8 cellular contexts compared by ENCODE assay signal in the genomic region with DNA sequence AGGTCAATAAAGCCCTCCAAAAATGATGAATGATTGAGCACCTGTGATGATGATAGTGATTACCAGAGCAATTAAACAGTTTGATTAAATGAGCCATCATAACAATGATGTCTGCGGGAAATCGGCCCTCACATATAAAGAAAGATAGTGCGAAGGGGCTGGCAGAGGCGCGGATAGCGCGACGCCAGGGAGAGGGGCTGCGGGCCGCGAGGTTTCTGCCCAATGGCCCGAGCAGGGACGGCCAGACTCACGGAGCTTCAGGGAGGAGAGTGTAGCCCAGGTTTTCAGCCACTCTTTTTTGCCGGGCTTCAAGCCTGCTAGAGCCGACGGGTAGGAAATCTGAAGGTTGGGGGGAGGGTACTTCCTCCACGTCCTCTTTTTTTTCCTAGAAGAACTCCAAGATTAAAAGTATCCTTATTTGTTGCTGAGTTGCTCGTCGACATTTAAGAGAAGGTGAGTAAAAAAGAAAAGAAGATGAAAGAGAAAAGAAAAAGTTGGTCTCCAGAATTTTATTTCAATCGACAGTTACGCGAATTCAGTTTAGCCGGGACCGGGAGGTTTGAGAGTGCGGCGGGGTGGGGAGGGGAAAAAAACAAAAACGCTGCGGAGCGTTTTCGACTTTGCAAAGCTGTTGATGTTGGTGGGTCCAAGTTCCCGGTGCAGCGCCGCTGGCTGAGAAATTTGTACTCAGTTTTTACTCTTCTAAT. TPM values are rescaled to one million over a fixed set of nuclear protein-coding genes. Genes with fewer than 3 reads are reported as not detected.
DNase-seq lines count a peak whose midpoint lies in the region; TF ChIP-seq lines count a peak whose summit lies in the region.

No MANE protein-coding gene starts in this region.

- H3K36me3 ChIP-seq in A673 (ENCODE audit: insufficient read depth, low read length, poor library complexity, severe bottlenecking) (no peaks in the 10 kb centered on the region), adipocyte (ENCODE audit: control insufficient read depth, insufficient read depth, low read length, severe bottlenecking) (no peaks in the 10 kb centered on the region), liver (ENCODE audit: control insufficient read depth in 4 of 4, insufficient read depth in 3 of 4, low read depth in 1 of 4, low read length in 3 of 4) (no peaks in the 10 kb centered on the region), urinary bladder (ENCODE audit: insufficient read depth) (no peaks in the 10 kb centered on the region)

- H3K9ac ChIP-seq in adipocyte (ENCODE audit: low read length) (peak overlapping the region; percentile 90), liver (ENCODE audit: low read depth in 1 of 2, low read length in 2 of 2) (no peak overlapping the region)

- no TSS peak for BruUV-seq in A673 (replicated peaks; lab: Mats Ljungman, UMichigan)

- H3K27me3 ChIP-seq in A673 (replicated peaks; ENCODE audit: insufficient read depth, low read depth, low read length, poor library complexity) = peaks cover 46% of the 10 kb centered on the region
- no peaks in the 10 kb centered on the region for H3K27me3 ChIP-seq in adipocyte (replicated peaks; ENCODE audit: control insufficient read depth, insufficient read depth, low read length)
- peaks cover 0 to 8% (median 3%) of the 10 kb centered on the region in 4 donors for H3K27me3 ChIP-seq in liver (ENCODE audit: control insufficient read depth in 4 of 4, insufficient read depth in 4 of 4, low read length in 3 of 4)

- H3K4me1 ChIP-seq in A673 (ENCODE audit: insufficient read depth, low read length, poor library complexity, severe bottlenecking) (peaks cover 8% of the 10 kb centered on the region), adipocyte (ENCODE audit: control insufficient read depth, insufficient read depth, low read length) (peaks cover 7% of the 10 kb centered on the region), liver (ENCODE audit: control insufficient read depth in 4 of 4, insufficient read depth in 4 of 4, low read length in 3 of 4) (peaks cover 0 to 9% (median 6%) of the 10 kb centered on the region in 4 donors), urinary bladder (ENCODE audit: insufficient read depth) (no peaks in the 10 kb centered on the region)

- POLR2A ChIA-PET in A673 (lab: Charles Lee; ENCODE audit: low non-redundant PET) = no interaction called here

- DNase-seq in A673 (ENCODE audit: low spot score) (peak; percentile 30), HCEC 1CT (peak; percentile 46), adipocyte (ENCODE audit: low read depth) (peak; percentile 60), pons (ENCODE audit: low spot score) (no peak), D341Med (ENCODE audit: low spot score) (no peak)
- no peak for DNase-seq in stimulated activated naive CD4-positive, alpha-beta T cell treated with Interleukin-2 at 50 U/mL for 16 hours (lab: John Stamatoyannopoulos, UW)

- CTCF ChIA-PET in A673 (lab: Charles Lee) = no interaction called here

- H3K27ac ChIP-seq in A673 (ENCODE audit: low read depth, low read length, poor library complexity, severe bottlenecking) = no peak overlapping the region
- peak overlapping the region; percentile 40 to 56 for H3K27ac ChIP-seq in liver (ENCODE audit: low read depth in 1 of 2, low read length in 2 of 2)
- no peak overlapping the region for H3K27ac ChIP-seq in urinary bladder (ENCODE audit: low read depth)

- TF ChIP-seq CTCF in A673 (conservative IDR thresholded peaks at IDR 0.05; ENCODE audit: low read depth, low read length) (no peak), liver (IDR thresholded peaks at IDR 0.05; ENCODE audit: low read depth, low read length, missing input control) (no peak)

- intact Hi-C loops in A673 (cut with micrococcal nuclease; ENCODE audit: unreplicated experiment) = loop anchor here (5.0 to 10.0 kb wide), 4 partner anchors 75 to 1348 kb away; partner anchors contain the start of gene CDIN1

- H3K4me3 ChIP-seq in A673 (ENCODE audit: low read depth, low read length, poor library complexity, severe bottlenecking) = peak overlapping the region; percentile 67
- H3K4me3 ChIP-seq in adipocyte (ENCODE audit: low read length) = peak overlapping the region; percentile 98
- peak overlapping the region; percentile 14 to 65 (median 51) for H3K4me3 ChIP-seq in liver (ENCODE audit: low read depth in 1 of 3, low read length in 3 of 3)
- peak overlapping the region; percentile 91 for H3K4me3 ChIP-seq in urinary bladder (ENCODE audit: low read depth, low read length)

- 22% methylated on average over 34 of the region's 34 CpGs for WGBS in liver
- 5% methylated on average over 34 of the region's 34 CpGs for WGBS in urinary bladder

- no peak for TF ChIP-seq RAD21 in liver (IDR thresholded peaks at IDR 0.05)

- H3K9me3 ChIP-seq in A673 (ENCODE audit: low read depth, low read length, poor library complexity, severe bottlenecking) (no peaks in the 10 kb centered on the region), adipocyte (ENCODE audit: control insufficient read depth, low read length) (no peaks in the 10 kb centered on the region), liver (ENCODE audit: control insufficient read depth in 4 of 4, low read length in 3 of 4) (no peaks in the 10 kb centered on the region)

TF ChIP-seq in liver, 16 proteins besides CTCF, POLR2A, EP300 and RAD21:
- TF ChIP-seq ZBTB33 (IDR thresholded peaks at IDR 0.05) = no peak
- TF ChIP-seq FOXA1 (IDR thresholded peaks at IDR 0.05) = no peak
- TF ChIP-seq RXRA (IDR thresholded peaks at IDR 0.05) = no peak
- TF ChIP-seq ATF3 (IDR thresholded peaks at IDR 0.05) = no peak
- no peak for TF ChIP-seq EGR1 (IDR thresholded peaks at IDR 0.05; ENCODE audit: low read depth in 2 of 2)
- no peak for TF ChIP-seq YY1 (IDR thresholded peaks at IDR 0.05)
- no peak for TF ChIP-seq TAF1 (conservative IDR thresholded peaks at IDR 0.05)
- TF ChIP-seq JUND (IDR thresholded peaks at IDR 0.05) = no peak
- TF ChIP-seq HNF4G (IDR thresholded peaks at IDR 0.05) = no peak

RNA-seq across cellular contexts. Expression of gene MEIS2, which starts 2.1 kb away (rescaled TPM):
- total RNA-seq in A673 (2021) (9.3 and 11.7 TPM in 2 replicates), liver (10 to 100 TPM; 10.9 to 12.6 TPM), urinary bladder (163 TPM)
- polyA plus RNA-seq in liver (1 to 10 TPM; 3.9 to 4.3 TPM), urinary bladder (79.8 TPM)

Comparison
In these comparisons a context has a peak if more than half of its experiments do, and no peak if none do; other contexts are left out.
1. DNase-seq: peak in A673 (single experiment), HCEC 1CT (single experiment) and adipocyte (single experiment); none in pons (single experiment), D341Med (single experiment) and stimulated activated naive CD4-positive, alpha-beta T cell treated with Interleukin-2 at 50 U/mL for 16 hours (single experiment).
2. H3K27ac ChIP-seq: peak in liver (2 of 2); none in A673 (single experiment) and urinary bladder (single experiment).
3. RNA of gene MEIS2, which starts 2.1 kb away (total RNA-seq): 163 TPM in urinary bladder (single experiment); 10.9 to 12.6 TPM in liver and 9.3 to 11.7 TPM in A673; every median in the first group is over 10 times any median in the second.
4. Peak in every context shown above with its lines, with median percentiles within 50 percentile points of each other: H3K4me3 ChIP-seq.